Comparison of ENCODE assay signal across 11 cellular contexts in genomic region chr16:15477802-15478201, GRCh38.
"Had no signal": no experiment of that assay in that cellular context is flagged by ENCODE, and none has a peak within 500 bp of the region (broad histone marks: within the 10 kb centered on the region; RNA-seq: fewer than 3 reads in every experiment).

No MANE protein-coding gene starts in this region.

- H3K27ac Mint-ChIP-seq: neural progenitor cell had no signal

- DNase-seq: activated effector memory CD4-positive, alpha-beta T cell treated with Interleukin-2 at 50 U/mL for 16 hours; adrenal gland; colonic mucosa; psoas muscle; right lobe of liver; tibial artery had no signal

- H3K4me1 Mint-ChIP-seq: neural progenitor cell had no signal

- ATAC-seq: psoas muscle, right lobe of liver had no signal

- H3K4me3 ChIP-seq: adrenal gland, cardiac muscle cell, colonic mucosa, lung, neural progenitor cell, psoas muscle, right lobe of liver, smooth muscle cell, tibial artery, vagina had no signal

- H3K4me3 Mint-ChIP-seq: neural progenitor cell had no signal
